16 cellular contexts compared by ENCODE assay signal in the genomic region with DNA sequence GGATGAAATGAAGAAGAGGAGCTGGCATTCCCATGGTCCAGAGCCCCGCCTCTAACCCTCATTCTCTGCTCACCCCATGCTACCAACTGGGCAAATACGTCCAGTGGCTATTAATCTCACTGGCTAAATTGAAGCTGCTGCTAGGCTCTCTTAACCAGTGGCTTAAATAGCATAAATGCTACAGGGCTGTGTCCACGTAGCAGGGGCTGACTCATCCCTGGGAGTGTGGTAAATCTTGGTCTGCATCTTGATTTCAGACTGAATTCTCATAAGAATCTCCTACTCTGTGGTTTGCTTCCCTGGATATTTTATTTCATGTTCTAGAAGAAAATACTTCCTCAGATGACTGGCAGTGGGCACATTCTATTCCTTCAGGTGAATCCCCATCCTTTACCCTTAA.
DNase-seq lines count a peak whose midpoint lies in the region; ATAC-seq, FAIRE-seq and TF ChIP-seq lines count a peak whose summit lies in the region.
"Had no signal": no experiment of that assay in that cellular context is flagged by ENCODE, and none has a peak within 500 bp of the region (broad histone marks: within the 10 kb centered on the region; RNA-seq: fewer than 3 reads in every experiment).

No MANE protein-coding gene starts in this region.

- no peaks in the 10 kb centered on the region for H4K20me1 ChIP-seq in IMR-90 (ENCODE audit: insufficient read depth, low read length)

- no peak for FAIRE-seq in bronchial epithelial cell (lab: Jason Lieb, UNC)
- FAIRE-seq: GM18507, HepG2 had no signal

- H4K5ac ChIP-seq in IMR-90 (ENCODE audit: low read depth, low read length): no peak overlapping the region

- no peak overlapping the region for H4K8ac ChIP-seq in IMR-90 (ENCODE audit: low read depth in 2 of 2, low read length in 2 of 2)

- H3K27ac ChIP-seq in IMR-90 (ENCODE audit: insufficient read depth, low read length): no peak overlapping the region
- H3K27ac ChIP-seq: vagina had no signal

- H3K9me3 ChIP-seq in IMR-90 (ENCODE audit: control insufficient read depth, insufficient read depth, low read length): no peaks in the 10 kb centered on the region
- H3K9me3 ChIP-seq: colonic mucosa, vagina had no signal

- ATAC-seq in IMR-90 (ENCODE audit: low read depth): peak; percentile 71
- ATAC-seq: HepG2 had no signal

- no peak overlapping the region for H2BK15ac ChIP-seq in IMR-90 (ENCODE audit: low read depth, low read length)

- H3K23ac ChIP-seq in IMR-90 (ENCODE audit: low read depth, low read length): no peak overlapping the region

- H3K36me3 ChIP-seq in IMR-90 (ENCODE audit: control insufficient read depth, insufficient read depth, low read length) (no peaks in the 10 kb centered on the region), bronchial epithelial cell (ENCODE audit: control insufficient read depth, insufficient read depth, low read length) (no peaks in the 10 kb centered on the region)
- H3K36me3 ChIP-seq: colonic mucosa, vagina had no signal

- no peak for TF ChIP-seq CTCF in IMR-90 (conservative IDR thresholded peaks at IDR 0.05; ENCODE audit: low read depth, low read length)
- TF ChIP-seq CTCF in bronchial epithelial cell (IDR thresholded peaks at IDR 0.05; ENCODE audit: insufficient read depth, low read length, severe bottlenecking): no peak

- no peak overlapping the region for H3K4ac ChIP-seq in IMR-90 (ENCODE audit: low read depth, low read length)

- H3K4me3 ChIP-seq in IMR-90 (ENCODE audit: insufficient read depth, low read depth, low read length) (no peak overlapping the region), bronchial epithelial cell (ENCODE audit: low read depth, low read length) (no peak overlapping the region)
- H3K4me3 ChIP-seq: colonic mucosa, vagina had no signal

- no peak overlapping the region for H2BK120ac ChIP-seq in IMR-90 (ENCODE audit: low read depth, low read length)

- dilution Hi-C loops in IMR-90 (cut with HindIII; ENCODE audit: low sequenced_read_pairs, unreplicated experiment): no loop called here

- H4K91ac ChIP-seq in IMR-90 (ENCODE audit: insufficient read depth, low read depth, low read length): no peak overlapping the region

- no peaks in the 10 kb centered on the region for H3K79me1 ChIP-seq in IMR-90 (ENCODE audit: low read depth in 1 of 2, low read length in 2 of 2)

- no peak overlapping the region for H2AFZ ChIP-seq in IMR-90 (replicated peaks; ENCODE audit: low read length, poor library complexity)

- no peaks in the 10 kb centered on the region; the same call in 1 of the 2 replicates for H3K4me1 ChIP-seq in IMR-90 (ENCODE audit: control insufficient read depth, insufficient read depth, low read length)
- H3K4me1 ChIP-seq: colonic mucosa, vagina had no signal

- H3K56ac ChIP-seq in IMR-90 (ENCODE audit: extremely low read depth, insufficient read depth, low read length): no peak overlapping the region

- no peak overlapping the region for H3K4me2 ChIP-seq in IMR-90 (ENCODE audit: low read depth, low read length)

- DNase-seq in AG20443 (ENCODE audit: low spot score): peak; percentile 84
- DNase-seq in IMR-90: peak; percentile 61
- peak; percentile 32 for DNase-seq in bronchial epithelial cell (ENCODE audit: low read depth)
- peak; percentile 73 for DNase-seq in myocyte (ENCODE audit: low read depth)
- DNase-seq in central memory CD4-positive, alpha-beta T cell: no peak
- DNase-seq in OCI-M1 (lab: John Stamatoyannopoulos, UW): no peak
- DNase-seq in activated CD4-positive, alpha-beta T cell treated with anti-CD3 and anti-CD28 coated beads, Interleukin-2, amount 50 U/mL, for 48 hours: no peak
- DNase-seq in HuH-7 (ENCODE audit: low spot score): no peak
- DNase-seq: activated CD4-positive, alpha-beta memory T cell treated with anti-CD3 and anti-CD28 coated beads, Interleukin-2, amount 10 ng/mL, durations not matched to agents 7 days and 5 days; activated gamma-delta T cell; colonic mucosa; stimulated activated CD4-positive, alpha-beta T cell treated with anti-CD3 and anti-CD28 coated beads, Interleukin-4, amount 100 ng/mL, for 1 hour; stimulated activated naive CD4-positive, alpha-beta T cell had no signal

- no peak overlapping the region for H3K18ac ChIP-seq in IMR-90 (ENCODE audit: low read depth, low read length)

- no peaks in the 10 kb centered on the region for H3K9me1 ChIP-seq in IMR-90 (ENCODE audit: insufficient read depth, low read length)

- no peak overlapping the region for H2BK20ac ChIP-seq in IMR-90 (ENCODE audit: low read depth, low read length)

- no peak overlapping the region for H2BK5ac ChIP-seq in IMR-90 (ENCODE audit: low read depth, low read length, poor library complexity, severe bottlenecking)

- H3K27me3 ChIP-seq in IMR-90 (ENCODE audit: control insufficient read depth, insufficient read depth, low read length): peaks cover 32% of the 10 kb centered on the region
- peaks cover 5% of the 10 kb centered on the region for H3K27me3 ChIP-seq in bronchial epithelial cell (ENCODE audit: control insufficient read depth, insufficient read depth, low read length)
- H3K27me3 ChIP-seq: colonic mucosa, vagina had no signal

- POLR2A ChIA-PET in IMR-90 (lab: Charles Lee; ENCODE audit: unreplicated experiment): no interaction called here

- TF ChIP-seq RAD21 in IMR-90 (IDR thresholded peaks at IDR 0.05; ENCODE audit: low read length): no peak

- H2AK5ac ChIP-seq in IMR-90 (ENCODE audit: low read depth, low read length): no peak overlapping the region

- CTCF ChIA-PET in IMR-90 (lab: Yijun Ruan, JAX): no interaction called here

- no CpG with 5 or more reads among the region's 3 CpGs for WGBS in IMR-90 (ENCODE audit: extremely low coverage in 2 of 2, insufficient read length in 1 of 2), 2 experiments

- BruUV-seq in IMR-90 (replicated peaks; lab: Mats Ljungman, UMichigan): no TSS peak

- no peak overlapping the region for H2AK9ac ChIP-seq in IMR-90 (replicated peaks; ENCODE audit: low read depth, low read length, poor library complexity)

- intact Hi-C loops in IMR-90 (cut with micrococcal nuclease): no loop called here

- in situ Hi-C loops in IMR-90 (cut with MboI; ENCODE audit: low sequenced_read_pairs): no loop called here

- H3K14ac ChIP-seq in IMR-90 (replicated peaks; ENCODE audit: low read depth, low read length): no peak overlapping the region

- no peak overlapping the region for H3K9ac ChIP-seq in IMR-90 (ENCODE audit: low read depth, low read length)

- TF ChIP-seq POLR2A in IMR-90 (IDR thresholded peaks at IDR 0.05; ENCODE audit: low read depth, low read length): no peak

TF ChIP-seq in IMR-90, 13 proteins besides CTCF, POLR2A, EP300 and RAD21:
- TF ChIP-seq MAFK (IDR thresholded peaks at IDR 0.05; ENCODE audit: low read depth, low read length): no peak
- no peak for TF ChIP-seq BHLHE40 (IDR thresholded peaks at IDR 0.05; ENCODE audit: low read depth, low read length)
- TF ChIP-seq CHD1 (IDR thresholded peaks at IDR 0.05; ENCODE audit: low read depth, low read length): no peak
- TF ChIP-seq MXI1 (IDR thresholded peaks at IDR 0.05; ENCODE audit: borderline replicate concordance, low read depth, low read length): no peak
- TF ChIP-seq, protein P1, sequence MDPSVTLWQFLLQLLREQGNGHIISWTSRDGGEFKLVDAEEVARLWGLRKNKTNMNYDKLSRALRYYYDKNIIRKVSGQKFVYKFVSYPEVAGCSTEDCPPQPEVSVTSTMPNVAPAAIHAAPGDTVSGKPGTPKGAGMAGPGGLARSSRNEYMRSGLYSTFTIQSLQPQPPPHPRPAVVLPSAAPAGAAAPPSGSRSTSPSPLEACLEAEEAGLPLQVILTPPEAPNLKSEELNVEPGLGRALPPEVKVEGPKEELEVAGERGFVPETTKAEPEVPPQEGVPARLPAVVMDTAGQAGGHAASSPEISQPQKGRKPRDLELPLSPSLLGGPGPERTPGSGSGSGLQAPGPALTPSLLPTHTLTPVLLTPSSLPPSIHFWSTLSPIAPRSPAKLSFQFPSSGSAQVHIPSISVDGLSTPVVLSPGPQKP (IDR thresholded peaks at IDR 0.05; ENCODE audit: borderline replicate concordance, low read depth, low read length): no peak
- no peak for TF ChIP-seq RCOR1 (IDR thresholded peaks at IDR 0.05; ENCODE audit: insufficient replicate concordance, low read length)
- no peak for TF ChIP-seq RFX5 (IDR thresholded peaks at IDR 0.05; ENCODE audit: low read depth, low read length)
- TF ChIP-seq, protein P2, sequence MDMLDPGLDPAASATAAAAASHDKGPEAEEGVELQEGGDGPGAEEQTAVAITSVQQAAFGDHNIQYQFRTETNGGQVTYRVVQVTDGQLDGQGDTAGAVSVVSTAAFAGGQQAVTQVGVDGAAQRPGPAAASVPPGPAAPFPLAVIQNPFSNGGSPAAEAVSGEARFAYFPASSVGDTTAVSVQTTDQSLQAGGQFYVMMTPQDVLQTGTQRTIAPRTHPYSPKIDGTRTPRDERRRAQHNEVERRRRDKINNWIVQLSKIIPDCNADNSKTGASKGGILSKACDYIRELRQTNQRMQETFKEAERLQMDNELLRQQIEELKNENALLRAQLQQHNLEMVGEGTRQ (IDR thresholded peaks at IDR 0.05; ENCODE audit: low read depth, low read length): no peak
- no peak for TF ChIP-seq MAZ (IDR thresholded peaks at IDR 0.05; ENCODE audit: borderline replicate concordance, low read depth, low read length)
- TF ChIP-seq SMC3 (IDR thresholded peaks at IDR 0.05; ENCODE audit: low read depth, low read length): no peak
- no peak for TF ChIP-seq FOS (IDR thresholded peaks at IDR 0.05; ENCODE audit: low read depth, low read length)
- no peak for TF ChIP-seq NFE2L2 (IDR thresholded peaks at IDR 0.05; ENCODE audit: low read depth, low read length)
- no peak for TF ChIP-seq CEBPB (IDR thresholded peaks at IDR 0.05; ENCODE audit: low read depth, low read length)

Comparison
In these comparisons a context has a peak if more than half of its experiments do, and no peak if none do; other contexts are left out.
1. DNase-seq: peak in AG20443 (single experiment), IMR-90 (single experiment), bronchial epithelial cell (single experiment) and myocyte (single experiment); none in central memory CD4-positive, alpha-beta T cell (single experiment), OCI-M1 (single experiment), activated CD4-positive, alpha-beta T cell treated with anti-CD3 and anti-CD28 coated beads, Interleukin-2, amount 50 U/mL, for 48 hours (0 of 2) and HuH-7 (single experiment).